Comparison of ENCODE assay signal across 2 cellular contexts in the genomic region with DNA sequence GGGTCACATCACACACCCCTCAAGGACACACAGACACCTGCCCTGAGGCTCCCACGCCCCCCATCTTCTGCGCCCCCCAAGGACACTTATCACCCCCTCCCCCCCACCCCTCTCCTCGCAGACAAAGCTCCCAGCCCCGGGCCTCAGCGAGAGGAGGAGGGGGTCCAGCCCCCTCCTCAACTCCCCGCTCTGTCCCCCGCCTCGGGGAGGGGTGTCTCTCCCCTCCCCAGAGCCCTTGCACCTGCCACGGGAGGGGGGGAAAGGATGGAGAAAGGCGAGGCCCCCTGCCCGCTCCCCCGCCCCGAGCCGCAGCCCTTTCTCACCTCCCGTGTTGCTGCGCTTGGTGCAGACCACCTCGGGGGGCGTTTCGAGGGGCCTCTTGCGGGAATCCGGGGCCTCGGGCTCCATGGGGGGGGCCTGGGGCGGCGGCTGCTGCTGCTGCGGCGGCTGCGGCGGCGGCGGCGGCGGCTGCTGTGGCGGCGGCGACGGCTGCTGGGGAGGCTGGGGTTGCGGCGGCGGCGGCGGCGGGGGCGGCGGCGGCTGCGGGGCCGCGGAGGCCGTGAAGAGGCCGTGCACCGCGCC.
TF ChIP-seq lines count a peak whose summit lies in the region.

No MANE protein-coding gene starts in this region.

TF ChIP-seq in HEK293, 187 proteins besides CTCF, POLR2A, EP300 and RAD21:
- TF ChIP-seq ZNF510 (tag by site-specific recombination; IDR thresholded peaks at IDR 0.05; ENCODE audit: insufficient replicate concordance): no peak
- TF ChIP-seq, protein P1, sequence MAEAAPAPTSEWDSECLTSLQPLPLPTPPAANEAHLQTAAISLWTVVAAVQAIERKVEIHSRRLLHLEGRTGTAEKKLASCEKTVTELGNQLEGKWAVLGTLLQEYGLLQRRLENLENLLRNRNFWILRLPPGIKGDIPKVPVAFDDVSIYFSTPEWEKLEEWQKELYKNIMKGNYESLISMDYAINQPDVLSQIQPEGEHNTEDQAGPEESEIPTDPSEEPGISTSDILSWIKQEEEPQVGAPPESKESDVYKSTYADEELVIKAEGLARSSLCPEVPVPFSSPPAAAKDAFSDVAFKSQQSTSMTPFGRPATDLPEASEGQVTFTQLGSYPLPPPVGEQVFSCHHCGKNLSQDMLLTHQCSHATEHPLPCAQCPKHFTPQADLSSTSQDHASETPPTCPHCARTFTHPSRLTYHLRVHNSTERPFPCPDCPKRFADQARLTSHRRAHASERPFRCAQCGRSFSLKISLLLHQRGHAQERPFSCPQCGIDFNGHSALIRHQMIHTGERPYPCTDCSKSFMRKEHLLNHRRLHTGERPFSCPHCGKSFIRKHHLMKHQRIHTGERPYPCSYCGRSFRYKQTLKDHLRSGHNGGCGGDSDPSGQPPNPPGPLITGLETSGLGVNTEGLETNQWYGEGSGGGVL (tag by site-specific recombination; IDR thresholded peaks at IDR 0.05): peak; percentile 48; the same call in 1 of the 2 replicates
- TF ChIP-seq, protein P2, sequence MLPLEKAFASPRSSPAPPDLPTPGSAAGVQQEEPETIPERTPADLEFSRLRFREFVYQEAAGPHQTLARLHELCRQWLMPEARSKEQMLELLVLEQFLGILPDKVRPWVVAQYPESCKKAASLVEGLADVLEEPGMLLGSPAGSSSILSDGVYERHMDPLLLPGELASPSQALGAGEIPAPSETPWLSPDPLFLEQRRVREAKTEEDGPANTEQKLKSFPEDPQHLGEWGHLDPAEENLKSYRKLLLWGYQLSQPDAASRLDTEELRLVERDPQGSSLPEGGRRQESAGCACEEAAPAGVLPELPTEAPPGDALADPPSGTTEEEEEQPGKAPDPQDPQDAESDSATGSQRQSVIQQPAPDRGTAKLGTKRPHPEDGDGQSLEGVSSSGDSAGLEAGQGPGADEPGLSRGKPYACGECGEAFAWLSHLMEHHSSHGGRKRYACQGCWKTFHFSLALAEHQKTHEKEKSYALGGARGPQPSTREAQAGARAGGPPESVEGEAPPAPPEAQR (tag by site-specific recombination; IDR thresholded peaks at IDR 0.05): 0 out of 2 replicates have a peak, but pooled peaks have one; percentile 5

TF ChIP-seq in endothelial cell of umbilical vein, 7 proteins besides CTCF, POLR2A, EP300 and RAD21:
- TF ChIP-seq JUN (IDR thresholded peaks at IDR 0.05; ENCODE audit: borderline replicate concordance, insufficient read depth, insufficient read length, low read depth) (no peak), FOS (IDR thresholded peaks at IDR 0.05; ENCODE audit: borderline replicate concordance, insufficient read depth, low read length) (no peak), GATA2 (IDR thresholded peaks at IDR 0.05; ENCODE audit: insufficient read depth, insufficient read length, low read depth, low read length) (no peak), MYC (IDR thresholded peaks at IDR 0.05; ENCODE audit: low read depth, low read length) (no peak), POLR2AphosphoS5 (IDR thresholded peaks at IDR 0.05; ENCODE audit: insufficient read depth, low read depth, low read length) (no peak), EZH2 (IDR thresholded peaks at IDR 0.05; ENCODE audit: borderline replicate concordance, low read depth, low read length, severe bottlenecking) (no peak)
- TF ChIP-seq, protein P3, sequence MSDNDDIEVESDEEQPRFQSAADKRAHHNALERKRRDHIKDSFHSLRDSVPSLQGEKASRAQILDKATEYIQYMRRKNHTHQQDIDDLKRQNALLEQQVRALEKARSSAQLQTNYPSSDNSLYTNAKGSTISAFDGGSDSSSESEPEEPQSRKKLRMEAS (IDR thresholded peaks at IDR 0.05; ENCODE audit: insufficient read depth, insufficient read length): no peak
TF ChIP-seq in endothelial cell of umbilical vein: peak in this region for 0.
